ENCODE assay signal across 1 cellular context in the genomic region with DNA sequence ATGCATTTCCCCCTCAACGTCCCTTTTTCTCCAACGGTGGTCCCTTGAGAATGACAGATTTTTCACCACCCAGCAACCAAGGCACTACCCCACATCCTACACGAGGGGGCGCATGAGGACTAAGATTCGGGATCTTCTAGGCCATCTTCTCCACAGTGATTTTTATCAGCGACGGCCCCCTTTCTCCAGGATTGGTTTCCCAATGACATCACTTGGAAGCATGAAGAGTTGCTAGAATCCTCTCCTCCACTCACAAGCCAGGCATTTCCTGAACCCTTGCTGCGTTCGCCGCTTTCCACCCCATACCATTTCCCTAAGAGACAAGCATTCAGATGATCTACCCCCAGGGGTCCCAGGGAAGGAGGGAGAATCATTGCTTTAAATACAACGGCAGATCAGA.
TF ChIP-seq lines count a peak whose summit lies in the region.

No MANE protein-coding gene starts in this region.

TF ChIP-seq in GM23338, 12 proteins besides CTCF, POLR2A, EP300 and RAD21 (continued from another document):
- no peak for TF ChIP-seq EZH2 (IDR thresholded peaks at IDR 0.05; ENCODE audit: low read depth, unreplicated experiment)
